25 cellular contexts compared by ENCODE assay signal in genomic region chr17:11097121-11097520, GRCh38.
DNase-seq lines count a peak whose midpoint lies in the region; ATAC-seq and TF ChIP-seq lines count a peak whose summit lies in the region.
"Had no signal": no experiment of that assay in that cellular context is flagged by ENCODE, and none has a peak within 500 bp of the region (broad histone marks: within the 10 kb centered on the region; RNA-seq: fewer than 3 reads in every experiment).

No MANE protein-coding gene starts in this region.

- no peaks in the 10 kb centered on the region for H3K27me3 Mint-ChIP-seq in osteocyte (ENCODE audit: unreplicated experiment)
- H3K27me3 Mint-ChIP-seq: CD4-positive, alpha-beta memory T cell; CD4-positive, CD25-positive, alpha-beta regulatory T cell; CD8-positive, alpha-beta memory T cell had no signal

- H3K4me3 Mint-ChIP-seq in osteocyte (ENCODE audit: unreplicated experiment), result no peak overlapping the region
- H3K4me3 Mint-ChIP-seq: CD14-positive monocyte; CD4-positive, alpha-beta memory T cell; CD4-positive, CD25-positive, alpha-beta regulatory T cell; CD8-positive, alpha-beta memory T cell had no signal

- H3K36me3 Mint-ChIP-seq in osteocyte (ENCODE audit: unreplicated experiment), result no peaks in the 10 kb centered on the region
- H3K36me3 Mint-ChIP-seq: CD14-positive monocyte; CD4-positive, alpha-beta memory T cell; CD4-positive, CD25-positive, alpha-beta regulatory T cell; CD8-positive, alpha-beta memory T cell had no signal

- H3K9me3 Mint-ChIP-seq in osteocyte (ENCODE audit: unreplicated experiment), result peaks cover 27% of the 10 kb centered on the region

- no peak overlapping the region for H3K27ac ChIP-seq in WERI-Rb-1
- H3K27ac ChIP-seq: BLaER1 had no signal

- ATAC-seq in HG03432 (IDR thresholded peaks at IDR 0.05; ENCODE audit: unreplicated experiment), result no peak
- ATAC-seq: GM12878 had no signal

- no peak for TF ChIP-seq CTCF in WERI-Rb-1 (IDR thresholded peaks at IDR 0.05; ENCODE audit: low read depth, low read length)
- no peak for TF ChIP-seq CTCF in osteocyte (IDR thresholded peaks at IDR 0.05)

- DNase-seq in DMS 273 treated with DMSO at 0.1 percent for 48 hours (lab: John Stamatoyannopoulos, UW), result peak; percentile 6
- peak; percentile 96 for DNase-seq in NCI-H82 (lab: John Stamatoyannopoulos, UW)
- DNase-seq in WERI-Rb-1, result peak; percentile 53
- peak; percentile 21 for DNase-seq in osteocyte (ENCODE audit: extremely low spot score, unreplicated experiment)
- DNase-seq in NCI-H446 (lab: John Stamatoyannopoulos, UW), result no peak
- DNase-seq in nucleus accumbens (lab: John Stamatoyannopoulos, UW), result no peak
- DNase-seq in midbrain (lab: John Stamatoyannopoulos, UW), result no peak
- DNase-seq: 8988T; ACHN; BE2C; C1 segment of cervical spinal cord; CD4-positive, alpha-beta memory T cell; CD4-positive, CD25-positive, alpha-beta regulatory T cell; CD8-positive, alpha-beta memory T cell; COR-L47; DMS153; DMS53; DMS79; DND-41; EL; GDM1 had no signal

- H3K36me3 ChIP-seq in WERI-Rb-1, result no peaks in the 10 kb centered on the region
- H3K36me3 ChIP-seq: BE2C, BLaER1 had no signal

- H3K27me3 ChIP-seq in WERI-Rb-1 (ENCODE audit: insufficient read depth, low read depth, severe bottlenecking), result no peaks in the 10 kb centered on the region
- H3K27me3 ChIP-seq: BE2C, BLaER1 had no signal

- H3K4me3 ChIP-seq in WERI-Rb-1 (ENCODE audit: low read depth, low read length), result no peak overlapping the region
- H3K4me3 ChIP-seq: BLaER1, GM12878 had no signal

- no peaks in the 10 kb centered on the region for H3K4me1 Mint-ChIP-seq in osteocyte (ENCODE audit: unreplicated experiment)
- H3K4me1 Mint-ChIP-seq: CD14-positive monocyte; CD4-positive, alpha-beta memory T cell; CD8-positive, alpha-beta memory T cell had no signal

- no peaks in the 10 kb centered on the region for H3K9me3 ChIP-seq in WERI-Rb-1 (ENCODE audit: severe bottlenecking)
- H3K9me3 ChIP-seq: BE2C, BLaER1 had no signal

- no peak overlapping the region for H3K27ac Mint-ChIP-seq in osteocyte (ENCODE audit: unreplicated experiment)
- H3K27ac Mint-ChIP-seq: CD14-positive monocyte; CD4-positive, alpha-beta memory T cell; CD4-positive, CD25-positive, alpha-beta regulatory T cell; CD8-positive, alpha-beta memory T cell had no signal

Comparison
In these comparisons a context has a peak if more than half of its experiments do, and no peak if none do; other contexts are left out.
1. DNase-seq: peak in DMS 273 treated with DMSO at 0.1 percent for 48 hours (single experiment), NCI-H82 (single experiment), WERI-Rb-1 (single experiment) and osteocyte (single experiment); none in NCI-H446 (0 of 2), nucleus accumbens (0 of 56) and midbrain (single experiment).